1 cellular context compared by ENCODE assay signal in genomic region chr1:167933779-167934178, GRCh38.
TF ChIP-seq lines count a peak whose summit lies in the region.

No MANE protein-coding gene starts in this region.

TF ChIP-seq in K562, 482 proteins besides CTCF, POLR2A, EP300 and RAD21 (continued from another document):
- TF ChIP-seq IRF1 (CRISPR knock-in tag; IDR thresholded peaks at IDR 0.05; ENCODE audit: borderline replicate concordance) (no peak), TRIM24 (IDR thresholded peaks at IDR 0.05) (no peak), NELFE (IDR thresholded peaks at IDR 0.05; ENCODE audit: insufficient read depth, insufficient read length) (no peak), SMARCA5 (IDR thresholded peaks at IDR 0.05) (peak; percentile 92), ZNF780A (CRISPR knock-in tag; IDR thresholded peaks at IDR 0.05) (no peak), ZNF551 (CRISPR knock-in tag; IDR thresholded peaks at IDR 0.05) (no peak), GABPB1 (CRISPR knock-in tag; IDR thresholded peaks at IDR 0.05) (0 out of 2 replicates have a peak, but pooled peaks have one; percentile 24), HDAC1 (IDR thresholded peaks at IDR 0.05) (peak; percentile 56 to 66; a peak in 2 of 4 replicates), HDAC2 (IDR thresholded peaks at IDR 0.05) (peak; percentile 96), CBX1 (IDR thresholded peaks at IDR 0.05; ENCODE audit: low read depth) (peak; percentile 64; the same call in 1 of the 2 replicates), MLLT1 (IDR thresholded peaks at IDR 0.05) (0 out of 4 replicates have a peak, but pooled peaks of 1 of the 2 experiments have one; percentile 15)
